27 cellular contexts compared by ENCODE assay signal in the genomic region with DNA sequence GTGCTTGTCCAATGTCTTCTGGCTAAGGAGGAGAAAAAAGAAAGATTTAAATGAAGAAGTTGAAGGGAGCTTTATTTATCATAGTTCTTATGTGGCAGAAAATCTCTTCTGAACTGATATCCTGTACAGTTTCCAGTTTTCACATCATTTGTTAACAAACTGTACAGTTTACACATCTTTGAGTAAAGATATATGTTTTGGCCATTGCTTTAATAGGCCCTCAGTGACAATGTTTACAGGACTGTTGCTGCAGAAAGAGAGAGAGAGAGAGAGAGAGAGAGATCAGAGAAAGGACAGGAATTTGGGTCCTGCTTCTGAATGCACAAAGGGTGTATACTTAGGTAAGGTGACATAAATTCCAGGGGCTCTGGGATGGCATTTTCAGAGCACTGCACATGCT.
"Had no signal": no experiment of that assay in that cellular context is flagged by ENCODE, and none has a peak within 500 bp of the region (broad histone marks: within the 10 kb centered on the region; RNA-seq: fewer than 3 reads in every experiment).

No MANE protein-coding gene starts in this region.

- ATAC-seq: activated T-cell treated with anti-CD3 and anti-CD28 coated beads, Interleukin-2, amount 50 U/mL, for 72 hours; body of pancreas; effector memory CD8-positive, alpha-beta T cell; WTC11 had no signal

- H3K36me3 ChIP-seq: adrenal gland had no signal

- H3K9me3 ChIP-seq: adrenal gland, body of pancreas, esophagus squamous epithelium had no signal

- H3K27me3 ChIP-seq: adrenal gland, body of pancreas, esophagus squamous epithelium had no signal

- H3K27ac ChIP-seq: adrenal gland, body of pancreas had no signal

- DNase-seq: activated CD4-positive, alpha-beta memory T cell treated with anti-CD3 and anti-CD28 coated beads, Interleukin-2, amount 10 ng/mL, durations not matched to agents 7 days and 5 days; activated CD4-positive, alpha-beta T cell treated with anti-CD3 and anti-CD28 coated beads for 1 hour; activated CD4-positive, alpha-beta T cell treated with anti-CD3 and anti-CD28 coated beads for 4 hours; activated CD4-positive, alpha-beta T cell treated with anti-CD3 and anti-CD28 coated beads, Interleukin-2, amount 10 ng/mL, durations not matched to agents 7 days and 5 days; activated CD4-positive, alpha-beta T cell treated with anti-CD3 and anti-CD28 coated beads, Interleukin-2, amount 50 U/mL, for 4 hours; activated CD8-positive, alpha-beta memory T cell treated with anti-CD3 and anti-CD28 coated beads, Interleukin-2, amount 50 U/mL, for 48 hours; activated gamma-delta T cell; activated naive CD4-positive, alpha-beta T cell treated with anti-CD3 and anti-CD28 coated beads, Interleukin-2, amount 50 U/mL, for 16 hours; activated naive CD4-positive, alpha-beta T cell treated with Interleukin-2 at 50 U/mL for 16 hours; activated T-cell treated with anti-CD3 and anti-CD28 coated beads for 4 hours; activated T-cell treated with anti-CD3 and anti-CD28 coated beads, Interleukin-2, amount 50 U/mL, for 24 hours; activated T-cell treated with anti-CD3 and anti-CD28 coated beads, Interleukin-2, amount 50 U/mL, for 72 hours; adrenal gland; amygdala; aorta; body of pancreas; caudate nucleus; cortex of kidney; dermis blood vessel endothelial cell; effector CD4-positive, alpha-beta T cell; effector memory CD8-positive, alpha-beta T cell; erythroblast; esophagus squamous epithelium; foreskin melanocyte; head of caudate nucleus; T-helper 2 cell had no signal

- H3K4me3 ChIP-seq: adrenal gland, body of pancreas, esophagus squamous epithelium had no signal
